In the genomic region with DNA sequence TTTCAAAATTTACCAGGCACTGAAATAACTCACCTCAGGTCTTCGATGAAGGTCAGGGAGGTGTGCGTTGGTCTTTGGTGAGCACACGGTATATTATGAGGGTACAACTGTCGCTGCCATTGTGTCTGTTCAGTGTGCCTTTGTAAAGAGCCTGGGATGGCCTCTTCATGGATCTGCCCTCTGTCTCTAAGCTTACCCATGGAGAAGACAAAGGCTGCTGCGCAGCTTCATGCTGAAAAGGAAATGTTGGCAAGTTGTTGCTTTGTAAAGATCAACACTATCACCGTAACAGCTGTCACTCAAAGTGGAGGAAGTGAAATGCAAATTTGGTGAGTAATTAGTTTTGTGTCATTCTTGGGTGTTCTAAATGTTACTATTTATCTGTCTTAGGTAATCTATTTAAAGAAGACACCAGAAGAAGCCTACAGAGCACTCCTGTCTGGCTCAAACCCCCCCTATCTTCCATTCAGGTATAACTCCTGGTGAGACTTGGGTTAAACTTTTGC, we compare ENCODE assay signal across 9 cellular contexts.
DNase-seq lines count a peak whose midpoint lies in the region; ATAC-seq, FAIRE-seq and TF ChIP-seq lines count a peak whose summit lies in the region.
"Had no signal": no experiment of that assay in that cellular context is flagged by ENCODE, and none has a peak within 500 bp of the region (broad histone marks: within the 10 kb centered on the region; RNA-seq: fewer than 3 reads in every experiment).

No MANE protein-coding gene starts in this region.

- no peaks in the 10 kb centered on the region for H4K20me1 ChIP-seq in OCI-LY7 (ENCODE audit: insufficient read depth, low read length)

- POLR2A ChIA-PET in OCI-LY7 (lab: Charles Lee) = interaction anchor here (0.5 to 1.1 kb wide), 2 partner anchors 15 to 622 kb away, joined by 4 read pairs; no protein-coding TSS in a partner anchor
- POLR2A ChIA-PET in naive thymus-derived CD4-positive, alpha-beta T cell (lab: Charles Lee) = interaction anchor here (0.8 to 3.8 kb wide), 19 partner anchors 9 to 174 kb away, joined by 3 to 38 read pairs (median 9); a partner anchor contains a TSS

- no peaks in the 10 kb centered on the region for H3K27me3 ChIP-seq in naive thymus-derived CD4-positive, alpha-beta T cell (ENCODE audit: control insufficient read depth in 2 of 2, insufficient read depth in 2 of 2, low read length in 2 of 2)
- H3K27me3 ChIP-seq in lower lobe of right lung (ENCODE audit: low read depth) = no peaks in the 10 kb centered on the region

- no peaks in the 10 kb centered on the region for H3K9me2 ChIP-seq in OCI-LY7 (ENCODE audit: insufficient read depth, low read length)

- FAIRE-seq in frontal cortex (lab: Jason Lieb, UNC) = no peak

- CTCF ChIA-PET in OCI-LY7 (lab: Charles Lee; ENCODE audit: unreplicated experiment) = interaction anchor here (0.5 kb wide), 1 partner anchor 292 kb away, joined by 3 read pairs; no protein-coding TSS in a partner anchor
- CTCF ChIA-PET in naive thymus-derived CD4-positive, alpha-beta T cell (lab: Charles Lee) = interaction anchor here (1.0 to 3.1 kb wide), 10 partner anchors 9 to 69 kb away, joined by 3 to 14 read pairs (median 4); no protein-coding TSS in a partner anchor

- no peak overlapping the region for H2AFZ ChIP-seq in OCI-LY7 (ENCODE audit: low read length)
- H2AFZ ChIP-seq: GM23248 had no signal

- H3K9me3 Mint-ChIP-seq in naive thymus-derived CD4-positive, alpha-beta T cell = no peaks in the 10 kb centered on the region

- BruUV-seq in OCI-LY7 (replicated peaks; lab: Mats Ljungman, UMichigan) = no TSS peak

- H3K36me3 ChIP-seq in OCI-LY7 (ENCODE audit: insufficient read depth, low read length) = no peaks in the 10 kb centered on the region
- peaks cover 0 to 14% (median 11%) of the 10 kb centered on the region in 3 experiments for H3K36me3 ChIP-seq in naive thymus-derived CD4-positive, alpha-beta T cell (ENCODE audit: control insufficient read depth in 2 of 3, insufficient read depth in 3 of 3, low read length in 3 of 3)
- H3K36me3 ChIP-seq in lower lobe of right lung = no peaks in the 10 kb centered on the region

- intact Hi-C loops in OCI-LY7 (cut with micrococcal nuclease; ENCODE audit: unreplicated experiment) (no loop called here), lower lobe of right lung (cut with DNase I) (no loop called here)
- intact Hi-C loops in naive thymus-derived CD4-positive, alpha-beta T cell (cut with micrococcal nuclease) = loop anchor here (1.0 to 5.0 kb wide), 5 partner anchors 9 to 33 kb away; no protein-coding TSS in a partner anchor

- H3K79me2 ChIP-seq in OCI-LY7 (ENCODE audit: insufficient read depth, low read depth, low read length) = no peaks in the 10 kb centered on the region

- H3K4me1 Mint-ChIP-seq in naive thymus-derived CD4-positive, alpha-beta T cell = peaks cover 31 to 92% (median 73%) of the 10 kb centered on the region in 7 donors

- peak overlapping the region; percentile 51 to 88 (median 80) for H3K4me3 Mint-ChIP-seq in naive thymus-derived CD4-positive, alpha-beta T cell

- H3K9me3 ChIP-seq in OCI-LY7 (ENCODE audit: low read length) (no peaks in the 10 kb centered on the region), lower lobe of right lung (no peaks in the 10 kb centered on the region)
- no peaks in the 10 kb centered on the region for H3K9me3 ChIP-seq in naive thymus-derived CD4-positive, alpha-beta T cell (ENCODE audit: control insufficient read depth in 2 of 3, low read length in 3 of 3)

- 0 out of 2 replicates have a peak, but pooled peaks have one; percentile 31 for TF ChIP-seq CTCF in OCI-LY7 (conservative IDR thresholded peaks at IDR 0.05; ENCODE audit: low read length)
- no peak for TF ChIP-seq CTCF in lower lobe of right lung (IDR thresholded peaks at IDR 0.05)

- H3K4me1 ChIP-seq in OCI-LY7 (ENCODE audit: insufficient read depth, low read length, poor library complexity, severe bottlenecking) (peaks cover 7% of the 10 kb centered on the region), lower lobe of right lung (no peaks in the 10 kb centered on the region)
- H3K4me1 ChIP-seq in naive thymus-derived CD4-positive, alpha-beta T cell (ENCODE audit: control insufficient read depth in 2 of 2, insufficient read depth in 2 of 2, low read length in 2 of 2) = peaks cover 29 to 43% of the 10 kb centered on the region in 2 donors

- no peak overlapping the region for H3K4me3 ChIP-seq in OCI-LY7 (ENCODE audit: low read depth, low read length, poor library complexity, severe bottlenecking)
- H3K4me3 ChIP-seq in naive thymus-derived CD4-positive, alpha-beta T cell (ENCODE audit: low read length) = peak overlapping the region; percentile 41
- H3K4me3 ChIP-seq in lower lobe of right lung = no peak overlapping the region
- H3K4me3 ChIP-seq: GM23248 had no signal

- peak overlapping the region; percentile 13 for H3K4me2 ChIP-seq in OCI-LY7 (ENCODE audit: low read length)

- no peaks in the 10 kb centered on the region for H3K27me3 Mint-ChIP-seq in naive thymus-derived CD4-positive, alpha-beta T cell

- peak; percentile 89 for ATAC-seq in GM19025 (IDR thresholded peaks at IDR 0.05; ENCODE audit: low read depth, unreplicated experiment)
- ATAC-seq in HG02623 (IDR thresholded peaks at IDR 0.05; ENCODE audit: unreplicated experiment) = peak; percentile 87
- peak; percentile 56 for ATAC-seq in naive thymus-derived CD4-positive, alpha-beta T cell
- no peak for ATAC-seq in lower lobe of right lung
- no peak for ATAC-seq in HG02970 (IDR thresholded peaks at IDR 0.05; ENCODE audit: low FRiP score, unreplicated experiment)

- H3K27ac Mint-ChIP-seq in naive thymus-derived CD4-positive, alpha-beta T cell = peak overlapping the region; percentile 85 to 98 (median 92)

- H3K36me3 Mint-ChIP-seq in naive thymus-derived CD4-positive, alpha-beta T cell = peaks cover 5 to 48% (median 37%) of the 10 kb centered on the region in 5 donors

- DNase-seq in OCI-LY7 (ENCODE audit: low spot score) (no peak), NCI-H526 (lab: John Stamatoyannopoulos, UW) (no peak), lower lobe of right lung (no peak), frontal cortex (ENCODE audit: low spot score in 2 of 2) (no peak)
- peak in 4 of 9 donors; percentile 26 to 58 (median 52) for DNase-seq in naive thymus-derived CD4-positive, alpha-beta T cell
- DNase-seq: GM23248 had no signal

- no peak overlapping the region for H3K27ac ChIP-seq in OCI-LY7 (ENCODE audit: low read depth, low read length, poor library complexity, severe bottlenecking)
- H3K27ac ChIP-seq in naive thymus-derived CD4-positive, alpha-beta T cell (ENCODE audit: low read depth, low read length) = peak overlapping the region; percentile 69
- no peak overlapping the region for H3K27ac ChIP-seq in lower lobe of right lung
- H3K27ac ChIP-seq: GM23248 had no signal

Comparison
In these comparisons a context has a peak if more than half of its experiments do, and no peak if none do; other contexts are left out.
1. ATAC-seq: peak in GM19025 (single experiment), HG02623 (single experiment) and naive thymus-derived CD4-positive, alpha-beta T cell (single experiment); none in lower lobe of right lung (0 of 2) and HG02970 (single experiment).
2. intact Hi-C loops: an anchor here in naive thymus-derived CD4-positive, alpha-beta T cell (1.0 to 5.0 kb wide); none called in OCI-LY7 and lower lobe of right lung.